27 cellular contexts compared by ENCODE assay signal in genomic region chr17:60905709-60906108, GRCh38.
"Had no signal": no experiment of that assay in that cellular context is flagged by ENCODE, and none has a peak within 500 bp of the region (broad histone marks: within the 10 kb centered on the region; RNA-seq: fewer than 3 reads in every experiment).

No MANE protein-coding gene starts in this region.

- H3K36me3 ChIP-seq: brain microvascular endothelial cell had no signal

- H3K4me3 ChIP-seq: coronary artery, dorsolateral prefrontal cortex, esophagus squamous epithelium, gastroesophageal sphincter, heart right ventricle, hepatocyte had no signal

- H3K27ac ChIP-seq: brain microvascular endothelial cell, coronary artery, dorsolateral prefrontal cortex, esophagus squamous epithelium, gastroesophageal sphincter, heart right ventricle, hepatocyte had no signal

- H3K4me1 ChIP-seq: gastroesophageal sphincter, heart right ventricle had no signal

- DNase-seq: activated CD4-positive, alpha-beta memory T cell treated with anti-CD3 and anti-CD28 coated beads, Interleukin-2, amount 10 ng/mL, durations not matched to agents 7 days and 5 days; activated CD4-positive, alpha-beta T cell treated with anti-CD3 and anti-CD28 coated beads for 1 hour; activated CD4-positive, alpha-beta T cell treated with anti-CD3 and anti-CD28 coated beads for 4 hours; activated CD4-positive, alpha-beta T cell treated with anti-CD3 and anti-CD28 coated beads, Interleukin-2, amount 10 ng/mL, durations not matched to agents 7 days and 5 days; activated CD4-positive, alpha-beta T cell treated with anti-CD3 and anti-CD28 coated beads, Interleukin-2, amount 50 U/mL, for 4 hours; activated CD8-positive, alpha-beta memory T cell treated with anti-CD3 and anti-CD28 coated beads, Interleukin-2, amount 50 U/mL, for 48 hours; activated gamma-delta T cell; activated naive CD4-positive, alpha-beta T cell; activated naive CD4-positive, alpha-beta T cell treated with anti-CD3 and anti-CD28 coated beads, Interleukin-2, amount 10 ng/mL, durations not matched to agents 7 days and 5 days; activated naive CD8-positive, alpha-beta T cell treated with anti-CD3 and anti-CD28 coated beads, Interleukin-2, amount 10 ng/mL, durations not matched to agents 7 days and 5 days; activated T-cell treated with anti-CD3 and anti-CD28 coated beads for 4 hours; activated T-cell treated with anti-CD3 and anti-CD28 coated beads, Interleukin-2, amount 50 U/mL, for 24 hours; activated T-cell treated with anti-CD3 and anti-CD28 coated beads, Interleukin-2, amount 50 U/mL, for 72 hours; anterior cingulate cortex; brain microvascular endothelial cell; dorsolateral prefrontal cortex; effector memory CD4-positive, alpha-beta T cell; endodermal cell; erythroblast; esophagus squamous epithelium; foreskin melanocyte; heart right ventricle; T-helper 17 cell; T1000 had no signal

- H3K27me3 ChIP-seq: brain microvascular endothelial cell, dorsolateral prefrontal cortex, esophagus squamous epithelium, gastroesophageal sphincter, heart right ventricle, hepatocyte had no signal

- H3K9me3 ChIP-seq: esophagus squamous epithelium, gastroesophageal sphincter, heart right ventricle had no signal
